In genomic region chr16:73735018-73735417, GRCh38 we compare ENCODE assay signal across 13 cellular contexts.
DNase-seq lines count a peak whose midpoint lies in the region; ATAC-seq, FAIRE-seq and TF ChIP-seq lines count a peak whose summit lies in the region.
"Had no signal": no experiment of that assay in that cellular context is flagged by ENCODE, and none has a peak within 500 bp of the region (broad histone marks: within the 10 kb centered on the region; RNA-seq: fewer than 3 reads in every experiment).

No MANE protein-coding gene starts in this region.

- SMC1A ChIA-PET in GM12878 (lab: Charles Lee; ENCODE audit: uncharacterized antibody, unreplicated experiment) = no interaction called here

- H3K4me2 ChIP-seq in GM12878 (ENCODE audit: control insufficient read depth, insufficient read depth) = no peak overlapping the region
- H3K4me2 ChIP-seq: PC-9 had no signal

- CTCF ChIA-PET in GM12878 (lab: Yijun Ruan, JAX) = no interaction called here

- H3K36me3 ChIP-seq in GM12878 (ENCODE audit: control insufficient read depth in 2 of 2, insufficient read depth in 2 of 2, low read length in 1 of 2) = no peaks in the 10 kb centered on the region
- H3K36me3 ChIP-seq: MG63, uterus had no signal

- TF ChIP-seq CTCF in GM12878 (IDR thresholded peaks at IDR 0.05 in 2 of 3, conservative IDR thresholded peaks at IDR 0.05 in 1 of 3; ENCODE audit: control insufficient read depth in 2 of 3, extremely low read depth in 1 of 3, insufficient read depth in 1 of 3, low read depth in 3 of 3, low read length in 3 of 3) = no peak

- in situ Hi-C loops in GM12878 (cut with MboI) = no loop called here

- no peaks in the 10 kb centered on the region; the same call in 1 of the 2 replicates for H4K20me1 ChIP-seq in GM12878 (ENCODE audit: control insufficient read depth, insufficient read depth)

- TF ChIP-seq RAD21 in GM12878 (IDR thresholded peaks at IDR 0.05; ENCODE audit: insufficient read depth, low read depth, low read length) = no peak

- H3K79me2 ChIP-seq in GM12878 (ENCODE audit: control insufficient read depth, insufficient read depth, low read length) = no peaks in the 10 kb centered on the region

- H3K27ac ChIP-seq in GM12878 (ENCODE audit: control insufficient read depth, insufficient read depth) = no peak overlapping the region
- H3K27ac ChIP-seq: PC-9, uterus had no signal

- intact Hi-C loops in GM12878 (cut with micrococcal nuclease; ENCODE audit: unreplicated experiment) = no loop called here

- POLR2A ChIA-PET in GM12878 (lab: Charles Lee) = no interaction called here

- ATAC-seq in HG03457 (IDR thresholded peaks at IDR 0.05; ENCODE audit: unreplicated experiment) = peak; percentile 54
- peak; percentile 86 for ATAC-seq in GM12878
- ATAC-seq in HG02884 (IDR thresholded peaks at IDR 0.05; ENCODE audit: unreplicated experiment) = no peak
- ATAC-seq: natural killer cell treated with Interleukin-12 subunit alpha and Interleukin-12 subunit beta and Interleukin-15 and Interleukin-18, amount 100 ng/mL, for 72 hours had no signal

- H3K4me1 ChIP-seq in GM12878 (ENCODE audit: control insufficient read depth, insufficient read depth, low read length) = no peaks in the 10 kb centered on the region
- H3K4me1 ChIP-seq: uterus had no signal

- TF ChIP-seq POLR2A in GM12878 (IDR thresholded peaks at IDR 0.05; ENCODE audit: low read depth, low read length) = no peak

- no peak overlapping the region for H3K4me3 ChIP-seq in GM12878
- H3K4me3 ChIP-seq: MG63, PC-9, uterus had no signal

- no peaks in the 10 kb centered on the region; the same call in 2 of the 3 replicates for H3K9me3 ChIP-seq in GM12878 (replicated peaks; ENCODE audit: control insufficient read depth, insufficient read depth, low read length)
- H3K9me3 ChIP-seq: uterus had no signal

- RAD21 ChIA-PET in GM12878 (lab: Charles Lee; ENCODE audit: unreplicated experiment) = interaction anchor here (0.6 to 1.3 kb wide), 2 partner anchors 32 to 81 kb away, joined by 3 read pairs; no protein-coding TSS in a partner anchor

- BruUV-seq in GM12878 (replicated peaks; lab: Mats Ljungman, UMichigan) = no TSS peak

- H3K27me3 ChIP-seq in GM12878 (replicated peaks in 1 of 2; ENCODE audit: control insufficient read depth in 2 of 2, insufficient read depth in 2 of 2, low read length in 1 of 2) = no peaks in the 10 kb centered on the region
- H3K27me3 ChIP-seq: MG63, uterus had no signal

- no peak overlapping the region for H3K9ac ChIP-seq in GM12878 (ENCODE audit: control insufficient read depth, insufficient read depth, low read length)

- DNase-seq in activated CD4-positive, alpha-beta T cell treated with anti-CD3 and anti-CD28 coated beads for 48 hours = peak; percentile 13
- DNase-seq in activated CD4-positive, alpha-beta T cell treated with anti-CD3 and anti-CD28 coated beads, Interleukin-2, amount 50 U/mL, for 1 hour = no peak
- peak; percentile 11 for DNase-seq in GM12878 (ENCODE audit: low read depth, low spot score)
- DNase-seq in renal cortical epithelial cell (ENCODE audit: low read depth) = peak; percentile 94
- DNase-seq in amygdala (lab: John Stamatoyannopoulos, UW) = no peak
- DNase-seq in T-helper 9 cell = no peak
- DNase-seq: MG63, uterus had no signal

- 0% methylated on average over 3 of the region's 3 CpGs for WGBS in GM12878 (ENCODE audit: insufficient coverage, insufficient replicate concordance, low lambda C conversion rate, missing lambda C conversion rate)

- H2AFZ ChIP-seq in GM12878 (ENCODE audit: control insufficient read depth, low read depth, low read length) = no peak overlapping the region
- H2AFZ ChIP-seq: PC-9 had no signal

- no peak for FAIRE-seq in GM12878 (lab: Jason Lieb, UNC)
- FAIRE-seq: H1 had no signal

- TF ChIP-seq EP300 in GM12878 (IDR thresholded peaks at IDR 0.05; ENCODE audit: borderline replicate concordance in 1 of 2, control insufficient read depth in 1 of 2, low read depth in 2 of 2, low read length in 2 of 2) = no peak

TF ChIP-seq in GM12878, 131 proteins besides CTCF, POLR2A, EP300 and RAD21:
- TF ChIP-seq GATAD2B (conservative IDR thresholded peaks at IDR 0.05; ENCODE audit: low read depth) (no peak), WRNIP1 (IDR thresholded peaks at IDR 0.05; ENCODE audit: borderline replicate concordance, low read depth, low read length) (no peak), TBL1XR1 (IDR thresholded peaks at IDR 0.05; ENCODE audit: low read depth, low read length) (no peak), SP1 (IDR thresholded peaks at IDR 0.05; ENCODE audit: low read depth, low read length) (no peak), JUNB (IDR thresholded peaks at IDR 0.05) (peak; percentile 39; the same call in 1 of the 2 replicates), BMI1 (IDR thresholded peaks at IDR 0.05; ENCODE audit: borderline replicate concordance) (no peak), ZZZ3 (IDR thresholded peaks at IDR 0.05; ENCODE audit: control insufficient read depth, insufficient read length, low read depth) (no peak), SUPT20H (IDR thresholded peaks at IDR 0.05; ENCODE audit: borderline replicate concordance, control insufficient read depth, low read depth, low read length) (no peak), ATF7 (IDR thresholded peaks at IDR 0.05; ENCODE audit: low read depth) (0 out of 2 replicates have a peak, but pooled peaks have one; percentile 14), YY1 (IDR thresholded peaks at IDR 0.05; ENCODE audit: low read depth, low read length) (no peak), IRF5 (IDR thresholded peaks at IDR 0.05; ENCODE audit: borderline replicate concordance) (no peak)
- TF ChIP-seq, protein P1, sequence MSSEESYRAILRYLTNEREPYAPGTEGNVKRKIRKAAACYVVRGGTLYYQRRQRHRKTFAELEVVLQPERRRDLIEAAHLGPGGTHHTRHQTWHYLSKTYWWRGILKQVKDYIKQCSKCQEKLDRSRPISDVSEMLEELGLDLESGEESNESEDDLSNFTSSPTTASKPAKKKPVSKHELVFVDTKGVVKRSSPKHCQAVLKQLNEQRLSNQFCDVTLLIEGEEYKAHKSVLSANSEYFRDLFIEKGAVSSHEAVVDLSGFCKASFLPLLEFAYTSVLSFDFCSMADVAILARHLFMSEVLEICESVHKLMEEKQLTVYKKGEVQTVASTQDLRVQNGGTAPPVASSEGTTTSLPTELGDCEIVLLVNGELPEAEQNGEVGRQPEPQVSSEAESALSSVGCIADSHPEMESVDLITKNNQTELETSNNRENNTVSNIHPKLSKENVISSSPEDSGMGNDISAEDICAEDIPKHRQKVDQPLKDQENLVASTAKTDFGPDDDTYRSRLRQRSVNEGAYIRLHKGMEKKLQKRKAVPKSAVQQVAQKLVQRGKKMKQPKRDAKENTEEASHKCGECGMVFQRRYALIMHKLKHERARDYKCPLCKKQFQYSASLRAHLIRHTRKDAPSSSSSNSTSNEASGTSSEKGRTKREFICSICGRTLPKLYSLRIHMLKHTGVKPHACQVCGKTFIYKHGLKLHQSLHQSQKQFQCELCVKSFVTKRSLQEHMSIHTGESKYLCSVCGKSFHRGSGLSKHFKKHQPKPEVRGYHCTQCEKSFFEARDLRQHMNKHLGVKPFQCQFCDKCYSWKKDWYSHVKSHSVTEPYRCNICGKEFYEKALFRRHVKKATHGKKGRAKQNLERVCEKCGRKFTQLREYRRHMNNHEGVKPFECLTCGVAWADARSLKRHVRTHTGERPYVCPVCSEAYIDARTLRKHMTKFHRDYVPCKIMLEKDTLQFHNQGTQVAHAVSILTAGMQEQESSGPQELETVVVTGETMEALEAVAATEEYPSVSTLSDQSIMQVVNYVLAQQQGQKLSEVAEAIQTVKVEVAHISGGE (CRISPR knock-in tag; IDR thresholded peaks at IDR 0.05) = no peak
TF ChIP-seq in GM12878: peak in this region for 2.

Comparison
In these comparisons a context has a peak if more than half of its experiments do, and no peak if none do; other contexts are left out.
1. DNase-seq: peak in activated CD4-positive, alpha-beta T cell treated with anti-CD3 and anti-CD28 coated beads for 48 hours (single experiment), GM12878 (single experiment) and renal cortical epithelial cell (single experiment); none in activated CD4-positive, alpha-beta T cell treated with anti-CD3 and anti-CD28 coated beads, Interleukin-2, amount 50 U/mL, for 1 hour (single experiment), amygdala (0 of 56) and T-helper 9 cell (single experiment).